12 cellular contexts compared by ENCODE assay signal in the genomic region with DNA sequence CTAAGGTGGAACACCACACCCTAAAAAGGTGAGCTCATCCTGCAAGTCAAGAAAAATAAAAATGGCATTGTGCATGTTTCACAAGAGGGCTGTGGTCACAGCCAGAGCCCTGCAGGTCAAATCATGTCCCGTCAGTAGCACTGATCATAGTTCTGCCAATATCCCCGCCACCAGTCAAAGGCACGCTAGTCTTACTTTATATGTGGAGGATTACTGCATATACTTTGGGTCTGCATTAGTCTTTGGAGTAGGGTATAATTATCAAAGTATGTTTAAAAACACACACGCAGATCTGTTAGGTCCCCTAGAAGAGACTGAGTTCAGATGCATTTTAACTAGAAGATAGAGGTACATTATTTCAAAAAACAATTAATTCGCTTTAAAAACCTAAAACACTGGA. TPM values are rescaled to one million over a fixed set of nuclear protein-coding genes. Genes with fewer than 3 reads are reported as not detected.
DNase-seq lines count a peak whose midpoint lies in the region; ATAC-seq and TF ChIP-seq lines count a peak whose summit lies in the region.
"Had no signal": no experiment of that assay in that cellular context is flagged by ENCODE, and none has a peak within 500 bp of the region (broad histone marks: within the 10 kb centered on the region; RNA-seq: fewer than 3 reads in every experiment).

No MANE protein-coding gene starts in this region.

- peak overlapping the region; percentile 76 for H3K9ac ChIP-seq in iPS-18a (ENCODE audit: low read length)
- H3K9ac ChIP-seq: BLaER1 treated with 17β-estradiol and CSF1 and Interleukin-3, amounts not matched to agents 10 nM and 100 nM had no signal

- ATAC-seq in upper lobe of right lung: no peak
- no peak for ATAC-seq in GM18502 (IDR thresholded peaks at IDR 0.05; ENCODE audit: poor library complexity, unreplicated experiment)

- H3K36me3 ChIP-seq in cardiac muscle cell (no peaks in the 10 kb centered on the region), iPS-18a (ENCODE audit: control insufficient read depth, low read depth, low read length) (peaks cover 2% of the 10 kb centered on the region), upper lobe of right lung (no peaks in the 10 kb centered on the region)
- H3K36me3 ChIP-seq: BLaER1 treated with 17β-estradiol and CSF1 and Interleukin-3, amounts not matched to agents 10 nM and 100 nM; tibial nerve had no signal

- TF ChIP-seq CTCF in cardiac muscle cell (IDR thresholded peaks at IDR 0.05; ENCODE audit: low read depth, low read length): no peak
- TF ChIP-seq CTCF in VCaP (conservative IDR thresholded peaks at IDR 0.05): no peak
- TF ChIP-seq CTCF in upper lobe of right lung (IDR thresholded peaks at IDR 0.05): no peak

- no peak for DNase-seq in cardiac muscle cell (ENCODE audit: low read depth in 1 of 2, low spot score in 1 of 2)
- no peak for DNase-seq in cardiac septum (ENCODE audit: low spot score)
- DNase-seq in upper lobe of right lung: no peak
- no peak for DNase-seq in inferior parietal cortex (ENCODE audit: extremely low spot score)
- no peak for DNase-seq in NCI-H774 (lab: John Stamatoyannopoulos, UW)
- DNase-seq: T1000 had no signal

- H3K27me3 ChIP-seq in cardiac muscle cell (no peaks in the 10 kb centered on the region), iPS-18a (ENCODE audit: control insufficient read depth, insufficient read depth, low read length) (peaks cover 14% of the 10 kb centered on the region), upper lobe of right lung (peaks cover 26% of the 10 kb centered on the region)

- peaks cover 16% of the 10 kb centered on the region for H3K4me1 ChIP-seq in cardiac muscle cell (ENCODE audit: low read depth)
- peaks cover 24% of the 10 kb centered on the region for H3K4me1 ChIP-seq in iPS-18a (ENCODE audit: control insufficient read depth, low read depth, low read length)
- no peaks in the 10 kb centered on the region for H3K4me1 ChIP-seq in upper lobe of right lung

- intact Hi-C loops in cardiac septum (cut with DNase I): loop anchor here (5.0 to 10.0 kb wide), 3 partner anchors 73 to 401 kb away; partner anchors contain the start of gene TNFAIP3
- intact Hi-C loops in upper lobe of right lung (cut with DNase I): loop anchor here (5.0 kb wide), 1 partner anchor 103 kb away; no protein-coding TSS in a partner anchor

- H3K27ac ChIP-seq in cardiac muscle cell (peak overlapping the region; percentile 70), VCaP (peak overlapping the region; percentile 83), iPS-18a (ENCODE audit: low read length) (peak overlapping the region; percentile 86), upper lobe of right lung (no peak overlapping the region)
- H3K27ac ChIP-seq: BLaER1 treated with 17β-estradiol and CSF1 and Interleukin-3, amounts not matched to agents 10 nM and 100 nM; coronary artery had no signal

- H3K9me3 ChIP-seq in cardiac muscle cell (ENCODE audit: low read depth): no peaks in the 10 kb centered on the region
- H3K9me3 ChIP-seq in iPS-18a (ENCODE audit: control insufficient read depth, low read depth, low read length): no peaks in the 10 kb centered on the region
- no peaks in the 10 kb centered on the region for H3K9me3 ChIP-seq in upper lobe of right lung
- H3K9me3 ChIP-seq: BLaER1 treated with 17β-estradiol and CSF1 and Interleukin-3, amounts not matched to agents 10 nM and 100 nM; tibial nerve had no signal

- H3K4me3 ChIP-seq in cardiac muscle cell: peak overlapping the region; percentile 78
- H3K4me3 ChIP-seq in iPS-18a (ENCODE audit: low read length): peak overlapping the region; percentile 69
- peak overlapping the region; percentile 67 for H3K4me3 ChIP-seq in upper lobe of right lung
- H3K4me3 ChIP-seq: BLaER1 treated with 17β-estradiol and CSF1 and Interleukin-3, amounts not matched to agents 10 nM and 100 nM had no signal

RNA-seq across cellular contexts. Expression of gene PERP, which starts 1.8 kb away (rescaled TPM):
- total RNA-seq in cardiac muscle cell (37.2 and 40.0 TPM in 2 replicates), cardiac septum (59.3 TPM), upper lobe of right lung (33.2 TPM)
- polyA plus RNA-seq in cardiac muscle cell: 46.7 and 67.9 TPM in 2 replicates

RNA-seq across cellular contexts. Expression of gene ARFGEF3, which starts 56.3 kb away (rescaled TPM):
- total RNA-seq in cardiac muscle cell (1.1 TPM in 2 replicates), cardiac septum (9.6 TPM), upper lobe of right lung (27.2 TPM)
- 0.11 and 0.43 TPM in 2 replicates for polyA plus RNA-seq in cardiac muscle cell
